ENCODE assay signal across 3 cellular contexts in genomic region chr20:61520076-61520639, GRCh38.
TF ChIP-seq lines count a peak whose summit lies in the region.

No MANE protein-coding gene starts in this region.

TF ChIP-seq in IMR-90, 13 proteins besides CTCF, POLR2A, EP300 and RAD21 (continued from another document):
- no peak for TF ChIP-seq MAZ (IDR thresholded peaks at IDR 0.05; ENCODE audit: borderline replicate concordance, low read depth, low read length)
- no peak for TF ChIP-seq FOS (IDR thresholded peaks at IDR 0.05; ENCODE audit: low read depth, low read length)
- no peak for TF ChIP-seq NFE2L2 (IDR thresholded peaks at IDR 0.05; ENCODE audit: low read depth, low read length)
- no peak for TF ChIP-seq USF2 (IDR thresholded peaks at IDR 0.05; ENCODE audit: low read depth, low read length)
- no peak for TF ChIP-seq SMC3 (IDR thresholded peaks at IDR 0.05; ENCODE audit: low read depth, low read length)
- TF ChIP-seq ELK1 (IDR thresholded peaks at IDR 0.05; ENCODE audit: borderline replicate concordance, low read depth, low read length) = no peak

TF ChIP-seq in K562, 482 proteins besides CTCF, POLR2A, EP300 and RAD21 (continued from another document):
- TF ChIP-seq ZNF79 (CRISPR knock-in tag; IDR thresholded peaks at IDR 0.05; ENCODE audit: low read depth) (no peak), RREB1 (CRISPR knock-in tag; IDR thresholded peaks at IDR 0.05) (no peak), PTBP1 (IDR thresholded peaks at IDR 0.05; ENCODE audit: low read depth, low read length) (0 out of 2 replicates have a peak, but pooled peaks have one; percentile 62), RBM25 (IDR thresholded peaks at IDR 0.05; ENCODE audit: low read depth, low read length, severe bottlenecking) (peak; percentile 46), SFPQ (IDR thresholded peaks at IDR 0.05; ENCODE audit: low read depth, low read length) (no peak), KDM1A (IDR thresholded peaks at IDR 0.05) (peak in 1 of 2 experiments; percentile 41; a peak in 1 of 4 replicates), NFRKB (IDR thresholded peaks at IDR 0.05; ENCODE audit: low read depth) (no peak), SMAD1 (IDR thresholded peaks at IDR 0.05; ENCODE audit: low read depth, low read length, partially characterized antibody) (no peak), ZNF395 (CRISPR knock-in tag; IDR thresholded peaks at IDR 0.05) (no peak), ZNF655 (CRISPR knock-in tag; IDR thresholded peaks at IDR 0.05) (no peak), TAL1 (IDR thresholded peaks at IDR 0.05) (peak; percentile 5; the same call in 1 of the 2 replicates), ZNF354B (CRISPR knock-in tag; IDR thresholded peaks at IDR 0.05) (no peak), C11orf30 (IDR thresholded peaks at IDR 0.05; ENCODE audit: low read depth) (no peak), CBFA2T3 (IDR thresholded peaks at IDR 0.05) (0 out of 2 replicates have a peak, but pooled peaks have one; percentile 5), TAF1 (IDR thresholded peaks at IDR 0.05; ENCODE audit: control insufficient read depth, extremely low read depth, insufficient read depth, low read length, severe bottlenecking) (no peak), RFX1 (IDR thresholded peaks at IDR 0.05) (no peak)

TF ChIP-seq in neural cell, 6 proteins besides CTCF, POLR2A, EP300 and RAD21:
- no peak for TF ChIP-seq REST (IDR thresholded peaks at IDR 0.05; ENCODE audit: borderline replicate concordance)
- TF ChIP-seq SMC3 (conservative IDR thresholded peaks at IDR 0.05; ENCODE audit: poor library complexity) = no peak
